ENCODE assay signal across 17 cellular contexts in genomic region chr9:23117621-23118020, GRCh38.
A peak's percentile ranks its signal among the peaks of the same experiment; 100 is the strongest.
DNase-seq lines count a peak whose midpoint lies in the region; ATAC-seq and TF ChIP-seq lines count a peak whose summit lies in the region.
"Had no signal": no experiment of that assay in that cellular context is flagged by ENCODE, and none has a peak within 500 bp of the region (broad histone marks: within the 10 kb centered on the region; RNA-seq: fewer than 3 reads in every experiment).

No MANE protein-coding gene starts in this region.

- DNase-seq in HFFc6 (peak; percentile 40), adipocyte (ENCODE audit: low read depth) (peak; percentile 61), foreskin keratinocyte (peak; percentile 12 to 49), skeletal muscle cell (ENCODE audit: low read depth) (peak; percentile 87), DMS53 treated with DMSO at 0.1 percent for 48 hours (lab: John Stamatoyannopoulos, UW; ENCODE audit: unreplicated experiment) (no peak), NCI-H1436 treated with DMSO at 0.1 percent for 48 hours (lab: John Stamatoyannopoulos, UW) (no peak), OCI-M2 (lab: John Stamatoyannopoulos, UW; ENCODE audit: unreplicated experiment) (no peak), midbrain (lab: John Stamatoyannopoulos, UW) (no peak)
- DNase-seq: activated CD4-positive, alpha-beta T cell treated with anti-CD3 and anti-CD28 coated beads, Interleukin-2, amount 50 U/mL, for 4 hours; amygdala; C1 segment of cervical spinal cord; MG63; NCI-H2081; NCI-H774; SHP77; stimulated activated CD4-positive, alpha-beta T cell treated with anti-CD3 and anti-CD28 coated beads, Interleukin-15, amount 100 ng/mL, for 24 hours; substantia nigra had no signal

- no peaks in the 10 kb centered on the region for H3K36me3 Mint-ChIP-seq in HFFc6 (ENCODE audit: low read depth)

- no peak overlapping the region for H3K9ac ChIP-seq in adipocyte (ENCODE audit: low read length)

- H3K27me3 Mint-ChIP-seq in HFFc6 (ENCODE audit: insufficient read depth): peaks cover 2% of the 10 kb centered on the region; the same call in 1 of the 2 replicates

- ATAC-seq in foreskin keratinocyte: no peak

- H3K36me3 ChIP-seq in adipocyte (ENCODE audit: control insufficient read depth, insufficient read depth, low read length, severe bottlenecking): no peaks in the 10 kb centered on the region
- H3K36me3 ChIP-seq: MG63 had no signal

- no peak overlapping the region for H3K4me3 Mint-ChIP-seq in HFFc6

- H3K4me3 ChIP-seq in adipocyte (ENCODE audit: low read length) (no peak overlapping the region), skeletal muscle cell (ENCODE audit: low read depth, low read length) (no peak overlapping the region)
- H3K4me3 ChIP-seq: MG63 had no signal

- H3K27ac ChIP-seq in foreskin keratinocyte: no peak overlapping the region

- H3K4me1 Mint-ChIP-seq in HFFc6 (ENCODE audit: low read depth): peaks cover 8% of the 10 kb centered on the region; the same call in 1 of the 2 replicates

- no peaks in the 10 kb centered on the region for H3K27me3 ChIP-seq in adipocyte (replicated peaks; ENCODE audit: control insufficient read depth, insufficient read depth, low read length)
- no peaks in the 10 kb centered on the region for H3K27me3 ChIP-seq in foreskin keratinocyte
- H3K27me3 ChIP-seq: MG63 had no signal

- H3K4me1 ChIP-seq in adipocyte (ENCODE audit: control insufficient read depth, insufficient read depth, low read length) (peaks cover 16% of the 10 kb centered on the region), foreskin keratinocyte (no peaks in the 10 kb centered on the region)

- H3K9me3 Mint-ChIP-seq in HFFc6: no peaks in the 10 kb centered on the region

- H3K9me3 ChIP-seq in adipocyte (ENCODE audit: control insufficient read depth, low read length): no peaks in the 10 kb centered on the region
- H3K9me3 ChIP-seq: MG63 had no signal

- TF ChIP-seq CTCF in HFFc6 (IDR thresholded peaks at IDR 0.05) (no peak), foreskin keratinocyte (conservative IDR thresholded peaks at IDR 0.05) (no peak)

- peak overlapping the region; percentile 42; the same call in 1 of the 2 replicates for H3K27ac Mint-ChIP-seq in HFFc6

Comparison
In these comparisons a context has a peak if more than half of its experiments do, and no peak if none do; other contexts are left out.
1. DNase-seq: peak in HFFc6 (single experiment), adipocyte (single experiment), foreskin keratinocyte (2 of 2) and skeletal muscle cell (single experiment); none in DMS53 treated with DMSO at 0.1 percent for 48 hours (single experiment), NCI-H1436 treated with DMSO at 0.1 percent for 48 hours (single experiment), OCI-M2 (single experiment) and midbrain (single experiment).